In genomic region chr19:2469102-2469914, GRCh38 we compare ENCODE assay signal across 9 cellular contexts. TPM values are rescaled to one million over a fixed set of nuclear protein-coding genes. Genes with fewer than 3 reads are reported as not detected.
DNase-seq lines count a peak whose midpoint lies in the region; ATAC-seq and TF ChIP-seq lines count a peak whose summit lies in the region.
"Had no signal": no experiment of that assay in that cellular context is flagged by ENCODE, and none has a peak within 500 bp of the region (broad histone marks: within the 10 kb centered on the region; RNA-seq: fewer than 3 reads in every experiment).

No MANE protein-coding gene starts in this region.

- H3K27ac Mint-ChIP-seq in activated naive CD4-positive, alpha-beta T cell treated with anti-CD3 and anti-CD28 coated beads for 36 hours, result peak overlapping the region; percentile 61
- peak overlapping the region; percentile 52 for H3K27ac Mint-ChIP-seq in stimulated activated naive B cell treated with anti-CD40 and anti-IgM and Interleukin-4, amounts not matched to agents 10 μg/mL and 1 μg/mL and 100 μg/mL, for 72 hours

- intact Hi-C loops in activated naive CD4-positive, alpha-beta T cell treated with anti-CD3 and anti-CD28 coated beads for 36 hours (cut with micrococcal nuclease), result no loop called here

- no peaks in the 10 kb centered on the region for H3K36me3 Mint-ChIP-seq in activated naive CD4-positive, alpha-beta T cell treated with anti-CD3 and anti-CD28 coated beads for 36 hours (ENCODE audit: low read depth)
- no peaks in the 10 kb centered on the region for H3K36me3 Mint-ChIP-seq in stimulated activated naive B cell treated with anti-CD40 and anti-IgM and Interleukin-4, amounts not matched to agents 10 μg/mL and 1 μg/mL and 100 μg/mL, for 72 hours

- peaks cover 11% of the 10 kb centered on the region for H3K4me1 Mint-ChIP-seq in activated naive CD4-positive, alpha-beta T cell treated with anti-CD3 and anti-CD28 coated beads for 36 hours (ENCODE audit: low read depth)
- peaks cover 7 to 11% of the 10 kb centered on the region in 2 donors for H3K4me1 Mint-ChIP-seq in stimulated activated naive B cell treated with anti-CD40 and anti-IgM and Interleukin-4, amounts not matched to agents 10 μg/mL and 1 μg/mL and 100 μg/mL, for 72 hours

- CTCF ChIA-PET in activated naive CD4-positive, alpha-beta T cell treated with anti-CD3 and anti-CD28 coated beads for 36 hours (lab: Charles Lee), result interaction anchor here (0.7 to 2.8 kb wide), 7 partner anchors 142 to 270 kb away, joined by 3 to 17 read pairs (median 6); partner anchors contain the start of gene SLC39A3

- H3K4me3 Mint-ChIP-seq in activated naive CD4-positive, alpha-beta T cell treated with anti-CD3 and anti-CD28 coated beads for 36 hours, result no peak overlapping the region
- peak overlapping the region in 1 of 2 donors; percentile 6 for H3K4me3 Mint-ChIP-seq in stimulated activated naive B cell treated with anti-CD40 and anti-IgM and Interleukin-4, amounts not matched to agents 10 μg/mL and 1 μg/mL and 100 μg/mL, for 72 hours

- ATAC-seq in stimulated activated naive B cell treated with anti-CD40 and anti-IgM and Interleukin-4, amounts not matched to agents 10 μg/mL and 1 μg/mL and 100 μg/mL, for 72 hours (replicated peaks), result peak; percentile 68 to 85
- ATAC-seq in HG03280 (IDR thresholded peaks at IDR 0.05; ENCODE audit: unreplicated experiment) (no peak), GM21390 (IDR thresholded peaks at IDR 0.05; ENCODE audit: unreplicated experiment) (no peak)

- H3K27me3 Mint-ChIP-seq in activated naive CD4-positive, alpha-beta T cell treated with anti-CD3 and anti-CD28 coated beads for 36 hours (ENCODE audit: low read depth), result no peaks in the 10 kb centered on the region
- no peaks in the 10 kb centered on the region for H3K27me3 Mint-ChIP-seq in stimulated activated naive B cell treated with anti-CD40 and anti-IgM and Interleukin-4, amounts not matched to agents 10 μg/mL and 1 μg/mL and 100 μg/mL, for 72 hours

- TF ChIP-seq CTCF in fibroblast of mammary gland (conservative IDR thresholded peaks at IDR 0.05; ENCODE audit: control insufficient read depth, insufficient read depth, low read depth, low read length), result no peak

- DNase-seq in activated naive CD4-positive, alpha-beta T cell treated with anti-CD3 and anti-CD28 coated beads for 36 hours, result peak; percentile 83
- no peak for DNase-seq in activated naive CD4-positive, alpha-beta T cell treated with Interleukin-2 at 50 U/mL for 16 hours
- DNase-seq in RPMI7951 (ENCODE audit: low read depth) (peak; percentile 75), fibroblast of mammary gland (ENCODE audit: low read depth) (peak; percentile 96), NOMO-1 treated with DMSO at 0.1 percent for 48 hours (lab: John Stamatoyannopoulos, UW; ENCODE audit: unreplicated experiment) (no peak)
- DNase-seq in stimulated activated naive B cell treated with anti-CD40 and anti-IgM and Interleukin-4, amounts not matched to agents 10 μg/mL and 1 μg/mL and 100 μg/mL, for 72 hours, result no peak
- DNase-seq: hippocampal formation had no signal

- no peak overlapping the region for H3K4me3 ChIP-seq in fibroblast of mammary gland (ENCODE audit: control insufficient read depth, low read depth, low read length)

- no peaks in the 10 kb centered on the region for H3K9me3 Mint-ChIP-seq in activated naive CD4-positive, alpha-beta T cell treated with anti-CD3 and anti-CD28 coated beads for 36 hours
- no peaks in the 10 kb centered on the region for H3K9me3 Mint-ChIP-seq in stimulated activated naive B cell treated with anti-CD40 and anti-IgM and Interleukin-4, amounts not matched to agents 10 μg/mL and 1 μg/mL and 100 μg/mL, for 72 hours

RNA-seq across cellular contexts. Expression of gene GADD45B, which starts 6.6 kb away (rescaled TPM):
- 100 to 1,000 TPM; 107 to 112 TPM for total RNA-seq in activated naive CD4-positive, alpha-beta T cell treated with anti-CD3 and anti-CD28 coated beads for 36 hours
- 23.5 and 28.4 TPM in 2 replicates for total RNA-seq in RPMI7951 (2014; rRNA removed; shearing (Covaris generic))

RNA-seq across cellular contexts. Expression of gene LMNB2, which starts 12.5 kb away (rescaled TPM):
- 100 to 1,000 TPM in 1 of 2 experiments, 10 to 100 TPM in 1; 97.7 to 101 TPM for total RNA-seq in activated naive CD4-positive, alpha-beta T cell treated with anti-CD3 and anti-CD28 coated beads for 36 hours
- total RNA-seq in RPMI7951 (2014; rRNA removed; shearing (Covaris generic)), result 63.8 and 108 TPM in 2 replicates

RNA-seq across cellular contexts. Expression of gene TIMM13, which starts 41.9 kb away (rescaled TPM):
- 10 to 100 TPM; 67.3 to 70.8 TPM for total RNA-seq in activated naive CD4-positive, alpha-beta T cell treated with anti-CD3 and anti-CD28 coated beads for 36 hours
- total RNA-seq in RPMI7951 (2014; rRNA removed; shearing (Covaris generic)), result 47.9 and 71.4 TPM in 2 replicates

Comparison
In these comparisons a context has a peak if more than half of its experiments do, and no peak if none do; other contexts are left out.
1. DNase-seq: peak in activated naive CD4-positive, alpha-beta T cell treated with anti-CD3 and anti-CD28 coated beads for 36 hours (single experiment), RPMI7951 (single experiment) and fibroblast of mammary gland (single experiment); none in activated naive CD4-positive, alpha-beta T cell treated with Interleukin-2 at 50 U/mL for 16 hours (single experiment), stimulated activated naive B cell treated with anti-CD40 and anti-IgM and Interleukin-4, amounts not matched to agents 10 μg/mL and 1 μg/mL and 100 μg/mL, for 72 hours (single experiment) and NOMO-1 treated with DMSO at 0.1 percent for 48 hours (single experiment).
2. ATAC-seq: peak in stimulated activated naive B cell treated with anti-CD40 and anti-IgM and Interleukin-4, amounts not matched to agents 10 μg/mL and 1 μg/mL and 100 μg/mL, for 72 hours (2 of 2); none in HG03280 (single experiment) and GM21390 (single experiment).